Comparison of ENCODE assay signal across 14 cellular contexts in the genomic region with DNA sequence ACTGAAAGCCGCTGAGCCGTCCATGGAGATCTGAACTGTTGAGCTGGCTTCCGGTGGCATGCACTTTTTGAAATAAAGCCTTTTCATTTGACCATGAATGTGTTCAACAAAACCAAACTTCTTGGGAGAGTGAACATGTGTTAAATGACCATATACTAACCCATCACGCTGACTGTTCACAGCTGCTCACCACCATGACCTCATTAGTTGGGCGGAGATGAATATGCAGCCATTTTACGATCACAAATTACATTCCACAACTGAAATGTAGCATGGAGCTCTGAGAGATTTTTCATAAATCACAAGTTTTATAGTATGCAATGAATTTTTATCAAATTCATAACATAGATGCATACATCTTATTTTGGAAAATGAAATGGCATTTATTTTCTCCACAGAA. TPM values are rescaled to one million over a fixed set of nuclear protein-coding genes. Genes with fewer than 3 reads are reported as not detected.
DNase-seq lines count a peak whose midpoint lies in the region; TF ChIP-seq lines count a peak whose summit lies in the region.
"Had no signal": no experiment of that assay in that cellular context is flagged by ENCODE, and none has a peak within 500 bp of the region (broad histone marks: within the 10 kb centered on the region; RNA-seq: fewer than 3 reads in every experiment).

No MANE protein-coding gene starts in this region.

- H3K4me1 ChIP-seq in HEK293 (ENCODE audit: control insufficient read depth, insufficient read depth, low read length) (no peaks in the 10 kb centered on the region; the same call in 1 of the 2 replicates), fibroblast of lung (ENCODE audit: control insufficient read depth, extremely low read depth, insufficient read depth, low read length) (no peaks in the 10 kb centered on the region), neutrophil (ENCODE audit: control insufficient read depth in 1 of 2, insufficient read depth in 1 of 2, low read depth in 1 of 2, low read length in 1 of 2) (peaks cover 31 to 40% of the 10 kb centered on the region in 2 experiments)
- H3K4me1 ChIP-seq: BE2C had no signal

- no peak overlapping the region for H3K4me2 ChIP-seq in fibroblast of lung (ENCODE audit: extremely low read depth, insufficient read depth, low read length)

- TF ChIP-seq CTCF in AG09319 (IDR thresholded peaks at IDR 0.05; ENCODE audit: low read depth, low read length), result no peak
- TF ChIP-seq CTCF in HEK293 (tag by site-specific recombination; IDR thresholded peaks at IDR 0.05), result no peak
- TF ChIP-seq CTCF in fibroblast of lung (conservative IDR thresholded peaks at IDR 0.05 in 1 of 2, IDR thresholded peaks at IDR 0.05 in 1 of 2; ENCODE audit: low read depth in 1 of 2, low read length in 2 of 2), result no peak
- TF ChIP-seq CTCF in neutrophil (IDR thresholded peaks at IDR 0.05), result no peak

- H4K20me1 ChIP-seq in fibroblast of lung (ENCODE audit: control insufficient read depth, extremely low read depth, insufficient read depth, low read length), result no peaks in the 10 kb centered on the region

- H3K27me3 ChIP-seq in fibroblast of lung (ENCODE audit: control insufficient read depth, insufficient read depth, low read length) (no peaks in the 10 kb centered on the region), neutrophil (no peaks in the 10 kb centered on the region)
- H3K27me3 ChIP-seq: BE2C, SJSA1 had no signal

- POLR2A ChIA-PET in HEK293 (lab: Yijun Ruan, JAX), result no interaction called here

- H3K9me3 ChIP-seq in HEK293 (ENCODE audit: control insufficient read depth, insufficient read depth, low read depth, low read length) (no peaks in the 10 kb centered on the region), fibroblast of lung (ENCODE audit: control insufficient read depth, insufficient read depth, low read depth, low read length) (no peaks in the 10 kb centered on the region), neutrophil (no peaks in the 10 kb centered on the region)
- H3K9me3 ChIP-seq: BE2C, SJSA1 had no signal

- H2AFZ ChIP-seq in fibroblast of lung (ENCODE audit: low read length), result no peak overlapping the region

- no peaks in the 10 kb centered on the region for H3K36me3 ChIP-seq in HEK293 (ENCODE audit: control insufficient read depth in 2 of 2, insufficient read depth in 1 of 2, low read length in 2 of 2)
- H3K36me3 ChIP-seq in fibroblast of lung (ENCODE audit: control insufficient read depth, insufficient read depth, low read length), result no peaks in the 10 kb centered on the region
- no peaks in the 10 kb centered on the region for H3K36me3 ChIP-seq in neutrophil
- H3K36me3 ChIP-seq: BE2C, SJSA1 had no signal

- H3K79me2 ChIP-seq in fibroblast of lung (ENCODE audit: control insufficient read depth, insufficient read depth, low read length), result no peaks in the 10 kb centered on the region

- CTCF ChIA-PET in HEK293 (lab: Yijun Ruan, JAX), result interaction anchor here (0.7 to 1.2 kb wide), 2 partner anchors 33 to 477 kb away, joined by 3 to 5 read pairs; no protein-coding TSS in a partner anchor

- H3K4me3 ChIP-seq in HEK293 (ENCODE audit: low read depth, low read length) (no peak overlapping the region), fibroblast of lung (replicated peaks in 1 of 4; ENCODE audit: control extremely low read depth in 1 of 4, insufficient read depth in 1 of 4, low read depth in 3 of 4, low read length in 4 of 4) (no peak overlapping the region), neutrophil (ENCODE audit: low read depth in 1 of 2, low read length in 1 of 2) (no peak overlapping the region)
- H3K4me3 ChIP-seq: SJSA1 had no signal

- H3K27ac ChIP-seq in HEK293 (ENCODE audit: extremely low read depth, low read depth, low read length) (no peak overlapping the region), fibroblast of lung (ENCODE audit: insufficient read depth, low read length) (peak overlapping the region; percentile 15), neutrophil (peak overlapping the region; percentile 72), caudate nucleus (ENCODE audit: low read depth, low read length) (no peak overlapping the region)
- H3K27ac ChIP-seq: SJSA1 had no signal

- H3K9ac ChIP-seq in fibroblast of lung (ENCODE audit: insufficient read depth, low read length), result no peak overlapping the region

- DNase-seq in AG09319 (ENCODE audit: extremely low read depth, low read depth) (peak; percentile 2), fibroblast of lung (ENCODE audit: low read depth in 2 of 2) (peak; percentile 43 to 66), caudate nucleus (lab: John Stamatoyannopoulos, UW) (no peak)
- DNase-seq in activated effector memory CD4-positive, alpha-beta T cell treated with anti-CD3 and anti-CD28 coated beads, Interleukin-2, amount 50 U/mL, for 16 hours, result no peak
- DNase-seq in activated T-cell treated with anti-CD3 and anti-CD28 coated beads, Interleukin-2, amount 50 U/mL, for 48 hours, result no peak
- DNase-seq: BE2C; CD4-positive, alpha-beta T cell; MM.1S; NCI-H1092 treated with DMSO at 0.1 percent for 48 hours; NCI-H1694; NCI-H524 had no signal

TF ChIP-seq in HEK293, 187 proteins besides CTCF, POLR2A, EP300 and RAD21:
- TF ChIP-seq, protein P1, sequence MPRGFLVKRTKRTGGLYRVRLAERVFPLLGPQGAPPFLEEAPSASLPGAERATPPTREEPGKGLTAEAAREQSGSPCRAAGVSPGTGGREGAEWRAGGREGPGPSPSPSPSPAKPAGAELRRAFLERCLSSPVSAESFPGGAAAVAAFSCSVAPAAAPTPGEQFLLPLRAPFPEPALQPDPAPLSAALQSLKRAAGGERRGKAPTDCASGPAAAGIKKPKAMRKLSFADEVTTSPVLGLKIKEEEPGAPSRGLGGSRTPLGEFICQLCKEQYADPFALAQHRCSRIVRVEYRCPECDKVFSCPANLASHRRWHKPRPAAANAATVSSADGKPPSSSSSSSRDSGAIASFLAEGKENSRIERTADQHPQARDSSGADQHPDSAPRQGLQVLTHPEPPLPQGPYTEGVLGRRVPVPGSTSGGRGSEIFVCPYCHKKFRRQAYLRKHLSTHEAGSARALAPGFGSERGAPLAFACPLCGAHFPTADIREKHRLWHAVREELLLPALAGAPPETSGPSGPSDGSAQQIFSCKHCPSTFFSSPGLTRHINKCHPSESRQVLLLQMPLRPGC (tag by site-specific recombination; IDR thresholded peaks at IDR 0.05), result no peak
- TF ChIP-seq, protein P2, sequence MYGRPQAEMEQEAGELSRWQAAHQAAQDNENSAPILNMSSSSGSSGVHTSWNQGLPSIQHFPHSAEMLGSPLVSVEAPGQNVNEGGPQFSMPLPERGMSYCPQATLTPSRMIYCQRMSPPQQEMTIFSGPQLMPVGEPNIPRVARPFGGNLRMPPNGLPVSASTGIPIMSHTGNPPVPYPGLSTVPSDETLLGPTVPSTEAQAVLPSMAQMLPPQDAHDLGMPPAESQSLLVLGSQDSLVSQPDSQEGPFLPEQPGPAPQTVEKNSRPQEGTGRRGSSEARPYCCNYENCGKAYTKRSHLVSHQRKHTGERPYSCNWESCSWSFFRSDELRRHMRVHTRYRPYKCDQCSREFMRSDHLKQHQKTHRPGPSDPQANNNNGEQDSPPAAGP (tag by site-specific recombination; IDR thresholded peaks at IDR 0.05), result 0 out of 2 replicates have a peak, but pooled peaks have one; percentile 25
- peak; percentile 90 for TF ChIP-seq ZNF664 (tag by site-specific recombination; IDR thresholded peaks at IDR 0.05)
- TF ChIP-seq, protein P3, sequence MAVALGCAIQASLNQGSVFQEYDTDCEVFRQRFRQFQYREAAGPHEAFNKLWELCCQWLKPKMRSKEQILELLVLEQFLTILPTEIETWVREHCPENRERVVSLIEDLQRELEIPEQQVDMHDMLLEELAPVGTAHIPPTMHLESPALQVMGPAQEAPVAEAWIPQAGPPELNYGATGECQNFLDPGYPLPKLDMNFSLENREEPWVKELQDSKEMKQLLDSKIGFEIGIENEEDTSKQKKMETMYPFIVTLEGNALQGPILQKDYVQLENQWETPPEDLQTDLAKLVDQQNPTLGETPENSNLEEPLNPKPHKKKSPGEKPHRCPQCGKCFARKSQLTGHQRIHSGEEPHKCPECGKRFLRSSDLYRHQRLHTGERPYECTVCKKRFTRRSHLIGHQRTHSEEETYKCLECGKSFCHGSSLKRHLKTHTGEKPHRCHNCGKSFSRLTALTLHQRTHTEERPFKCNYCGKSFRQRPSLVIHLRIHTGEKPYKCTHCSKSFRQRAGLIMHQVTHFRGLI (tag by site-specific recombination; IDR thresholded peaks at IDR 0.05), result no peak
- TF ChIP-seq ZBTB17 (tag by site-specific recombination; IDR thresholded peaks at IDR 0.05), result no peak
- TF ChIP-seq ZEB2 (tag by site-specific recombination; IDR thresholded peaks at IDR 0.05), result 0 out of 2 replicates have a peak, but pooled peaks have one; percentile 23

RNA-seq across cellular contexts. Expression of a gene that starts 4.2 kb away (rescaled TPM):
- total RNA-seq in fibroblast of lung, result 2.3 and 5.0 TPM in 2 replicates
- 0.20 and 0.22 TPM in 2 replicates for polyA plus RNA-seq in fibroblast of lung
- 0.21 and 0.28 TPM in 2 replicates for polyA plus RNA-seq in fibroblast of lung (2012)
- 0.16 TPM in 1 of 2 replicates, not detected in the other for polyA minus RNA-seq in fibroblast of lung (ENCODE audit: low replicate concordance)

RNA-seq across cellular contexts. Expression of a gene that starts 44.8 kb away (rescaled TPM):
- total RNA-seq in fibroblast of lung, result 109 and 116 TPM in 2 replicates
- polyA plus RNA-seq in fibroblast of lung, result 66.8 and 80.2 TPM in 2 replicates
- 60.3 and 64.5 TPM in 2 replicates for polyA plus RNA-seq in fibroblast of lung (2012)
- polyA minus RNA-seq in fibroblast of lung (ENCODE audit: low replicate concordance), result 129 and 153 TPM in 2 replicates

Comparison
In these comparisons a context has a peak if more than half of its experiments do, and no peak if none do; other contexts are left out.
1. DNase-seq: peak in AG09319 (single experiment) and fibroblast of lung (2 of 2); none in activated effector memory CD4-positive, alpha-beta T cell treated with anti-CD3 and anti-CD28 coated beads, Interleukin-2, amount 50 U/mL, for 16 hours (single experiment), caudate nucleus (0 of 61) and activated T-cell treated with anti-CD3 and anti-CD28 coated beads, Interleukin-2, amount 50 U/mL, for 48 hours (0 of 2).
2. H3K27ac ChIP-seq: peak in fibroblast of lung (single experiment) and neutrophil (single experiment); none in HEK293 (single experiment) and caudate nucleus (single experiment).